ENCODE assay signal across 8 cellular contexts in the genomic region with DNA sequence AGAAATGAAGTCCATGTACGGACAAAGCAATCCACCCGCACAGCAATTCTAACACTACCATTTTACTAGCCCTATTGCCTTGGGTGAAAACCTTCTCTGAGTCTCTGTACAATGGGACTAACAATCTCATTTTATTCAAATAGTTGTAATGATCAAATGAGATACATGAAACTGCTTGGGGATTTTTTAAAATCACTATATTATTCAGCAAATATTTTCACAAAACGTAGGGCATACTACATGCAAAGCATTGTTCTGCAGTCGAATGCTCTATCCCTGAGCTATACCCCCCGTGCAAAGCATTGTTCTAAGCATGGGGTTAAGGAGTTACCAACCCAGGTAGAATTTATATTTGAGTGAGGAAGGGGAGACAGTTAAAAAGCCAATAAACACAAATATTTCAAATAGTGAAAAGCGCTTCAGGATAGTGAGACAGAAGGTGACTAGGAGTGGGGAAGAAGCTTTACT. TPM values are rescaled to one million over a fixed set of nuclear protein-coding genes. Genes with fewer than 3 reads are reported as not detected.
DNase-seq lines count a peak whose midpoint lies in the region; ATAC-seq lines count a peak whose summit lies in the region.

No MANE protein-coding gene starts in this region.

- peak overlapping the region; percentile 98 for H3K9ac ChIP-seq in mesenchymal stem cell (ENCODE audit: low read length)

- H3K9me3 ChIP-seq in mesenchymal stem cell (ENCODE audit: control insufficient read depth, low read length), result peaks cover 4% of the 10 kb centered on the region

- no peaks in the 10 kb centered on the region for H3K36me3 ChIP-seq in mesenchymal stem cell (ENCODE audit: control insufficient read depth in 1 of 2, insufficient read depth in 2 of 2, low read depth in 1 of 2, low read length in 2 of 2)

- H3K9me3 Mint-ChIP-seq in activated naive CD8-positive, alpha-beta T cell treated with anti-CD3 and anti-CD28 coated beads, Interleukin-2, amount 50 U/mL, for 24 hours, result no peaks in the 10 kb centered on the region

- no peak overlapping the region for H3K27ac ChIP-seq in mesenchymal stem cell (ENCODE audit: low read length, poor library complexity, severe bottlenecking)

- no peaks in the 10 kb centered on the region for H3K27me3 Mint-ChIP-seq in activated naive CD8-positive, alpha-beta T cell treated with anti-CD3 and anti-CD28 coated beads, Interleukin-2, amount 50 U/mL, for 24 hours

- no peak overlapping the region for H4K8ac ChIP-seq in mesenchymal stem cell (ENCODE audit: low read length)

- peak overlapping the region in 1 of 2 experiments; percentile 37 for H3K4ac ChIP-seq in mesenchymal stem cell (ENCODE audit: low read depth in 1 of 2, low read length in 2 of 2)

- no peak overlapping the region for H2AK5ac ChIP-seq in mesenchymal stem cell (ENCODE audit: low read length, severe bottlenecking)

- H2BK15ac ChIP-seq in mesenchymal stem cell (ENCODE audit: low read depth, poor library complexity, severe bottlenecking), result no peak overlapping the region

- no peak overlapping the region for H3K18ac ChIP-seq in mesenchymal stem cell (ENCODE audit: low read depth in 1 of 2, low read length in 2 of 2)

- DNase-seq in NCI-H2171 treated with DMSO at 0.1 percent for 48 hours (lab: John Stamatoyannopoulos, UW), result peak; percentile 28
- no peak for DNase-seq in NCI-H2171 (lab: John Stamatoyannopoulos, UW)
- DNase-seq in activated naive CD8-positive, alpha-beta T cell treated with anti-CD3 and anti-CD28 coated beads, Interleukin-2, amount 50 U/mL, for 24 hours, result no peak
- no peak for DNase-seq in mesenchymal stem cell
- no peak for DNase-seq in head of caudate nucleus

- no peak overlapping the region for H2BK120ac ChIP-seq in mesenchymal stem cell (ENCODE audit: low read depth, low read length)

- H4K91ac ChIP-seq in mesenchymal stem cell (ENCODE audit: low read length), result no peak overlapping the region

- no peak overlapping the region for H2BK5ac ChIP-seq in mesenchymal stem cell (ENCODE audit: low read depth, low read length, poor library complexity, severe bottlenecking)

- H3K4me3 ChIP-seq in mesenchymal stem cell (ENCODE audit: insufficient read depth in 1 of 2, low read depth in 1 of 2, low read length in 2 of 2), result peak overlapping the region in 1 of 2 experiments; percentile 91

- H3K14ac ChIP-seq in mesenchymal stem cell (ENCODE audit: low read length in 2 of 2), result no peak overlapping the region

- H3K4me1 Mint-ChIP-seq in activated naive CD8-positive, alpha-beta T cell treated with anti-CD3 and anti-CD28 coated beads, Interleukin-2, amount 50 U/mL, for 24 hours, result peaks cover 43% of the 10 kb centered on the region

- no peak overlapping the region for H2BK12ac ChIP-seq in mesenchymal stem cell (ENCODE audit: low read length in 2 of 2)

- H3K23ac ChIP-seq in mesenchymal stem cell (ENCODE audit: low read length in 2 of 2), result no peak overlapping the region

- 39% methylated on average over 6 of the region's 6 CpGs for WGBS in mesenchymal stem cell

- peaks cover 1% of the 10 kb centered on the region for H3K4me1 ChIP-seq in mesenchymal stem cell (ENCODE audit: control insufficient read depth, insufficient read depth, low read depth, low read length)

- H3K27me3 ChIP-seq in mesenchymal stem cell (ENCODE audit: control insufficient read depth in 1 of 2, insufficient read depth in 1 of 2, low read length in 2 of 2), result no peaks in the 10 kb centered on the region

- peaks cover 2% of the 10 kb centered on the region for H3K79me1 ChIP-seq in mesenchymal stem cell (replicated peaks; ENCODE audit: low read length, poor library complexity, severe bottlenecking)

- intact Hi-C loops in head of caudate nucleus (cut with DNase I), result loop anchor here (10.0 kb wide), 1 partner anchor 82 kb away; no protein-coding TSS in a partner anchor

- peak overlapping the region; percentile 92 for H3K4me3 Mint-ChIP-seq in activated naive CD8-positive, alpha-beta T cell treated with anti-CD3 and anti-CD28 coated beads, Interleukin-2, amount 50 U/mL, for 24 hours

- ATAC-seq in HG03064 (IDR thresholded peaks at IDR 0.05; ENCODE audit: low read depth, unreplicated experiment) (peak; percentile 1), HG02884 (IDR thresholded peaks at IDR 0.05; ENCODE audit: unreplicated experiment) (no peak), GM19395 (IDR thresholded peaks at IDR 0.05; ENCODE audit: unreplicated experiment) (no peak)
- ATAC-seq in activated naive CD8-positive, alpha-beta T cell treated with anti-CD3 and anti-CD28 coated beads, Interleukin-2, amount 50 U/mL, for 24 hours, result no peak

- peak overlapping the region; percentile 82 for H3K4me2 ChIP-seq in mesenchymal stem cell (ENCODE audit: low read length, poor library complexity, severe bottlenecking)

- H2AFZ ChIP-seq in mesenchymal stem cell (ENCODE audit: low read depth, low read length), result no peak overlapping the region

- peak overlapping the region; percentile 97 for H3K27ac Mint-ChIP-seq in activated naive CD8-positive, alpha-beta T cell treated with anti-CD3 and anti-CD28 coated beads, Interleukin-2, amount 50 U/mL, for 24 hours

- H3K36me3 Mint-ChIP-seq in activated naive CD8-positive, alpha-beta T cell treated with anti-CD3 and anti-CD28 coated beads, Interleukin-2, amount 50 U/mL, for 24 hours (ENCODE audit: low read depth), result peaks cover 2% of the 10 kb centered on the region

RNA-seq across cellular contexts. Expression of a gene that starts 0.6 kb away (rescaled TPM):
- 24.9 TPM for polyA plus RNA-seq in mesenchymal stem cell (2013, experiment 1 of 2)
- 24.6 TPM for polyA plus RNA-seq in mesenchymal stem cell (2013, experiment 2 of 2)

RNA-seq across cellular contexts. Expression of a gene that starts 49.1 kb away (rescaled TPM):
- 474 TPM for polyA plus RNA-seq in mesenchymal stem cell (2013, experiment 1 of 2)
- 484 TPM for polyA plus RNA-seq in mesenchymal stem cell (2013, experiment 2 of 2)
